Comparison of ENCODE assay signal across 21 cellular contexts in genomic region chr15:70374096-70374495, GRCh38.
"Had no signal": no experiment of that assay in that cellular context is flagged by ENCODE, and none has a peak within 500 bp of the region (broad histone marks: within the 10 kb centered on the region; RNA-seq: fewer than 3 reads in every experiment).

No MANE protein-coding gene starts in this region.

- H3K4me3 ChIP-seq: left lung, lung, psoas muscle, upper lobe of left lung had no signal

- H3K9me3 ChIP-seq: left lung, psoas muscle, upper lobe of left lung had no signal

- H3K27ac Mint-ChIP-seq: activated B cell treated with CpG ODN at 0.5 μM for 24 hours; activated CD4-positive, alpha-beta T cell treated with anti-CD3 and anti-CD28 coated beads for 36 hours; activated naive CD4-positive, alpha-beta T cell treated with anti-CD3 and anti-CD28 coated beads, Interleukin-2, amount 10 ng/mL, durations not matched to agents 7 days and 5 days; natural killer cell; T-helper 17 cell had no signal

- H3K36me3 ChIP-seq: left lung, upper lobe of left lung had no signal

- H3K4me3 Mint-ChIP-seq: activated B cell treated with CpG ODN at 0.5 μM for 24 hours; activated CD4-positive, alpha-beta T cell treated with anti-CD3 and anti-CD28 coated beads for 36 hours; activated naive CD4-positive, alpha-beta T cell treated with anti-CD3 and anti-CD28 coated beads, Interleukin-2, amount 10 ng/mL, durations not matched to agents 7 days and 5 days; natural killer cell; T-helper 17 cell had no signal

- H3K4me1 Mint-ChIP-seq: activated CD4-positive, alpha-beta T cell treated with anti-CD3 and anti-CD28 coated beads for 36 hours; activated naive CD4-positive, alpha-beta T cell treated with anti-CD3 and anti-CD28 coated beads, Interleukin-2, amount 10 ng/mL, durations not matched to agents 7 days and 5 days had no signal

- H3K9me3 Mint-ChIP-seq: activated B cell treated with CpG ODN at 0.5 μM for 24 hours; activated naive CD4-positive, alpha-beta T cell treated with anti-CD3 and anti-CD28 coated beads, Interleukin-2, amount 10 ng/mL, durations not matched to agents 7 days and 5 days; natural killer cell had no signal

- H3K36me3 Mint-ChIP-seq: activated naive CD4-positive, alpha-beta T cell treated with anti-CD3 and anti-CD28 coated beads, Interleukin-2, amount 10 ng/mL, durations not matched to agents 7 days and 5 days; natural killer cell had no signal

- ATAC-seq: activated CD4-positive, alpha-beta T cell treated with anti-CD3 and anti-CD28 coated beads for 36 hours; left lung; natural killer cell; psoas muscle; stimulated activated naive CD8-positive, alpha-beta T cell treated with anti-CD3 and anti-CD28 coated beads, Interleukin-15, Interleukin-2, amounts not matched to agents 100 U/mL and 50 U/mL, for 24 hours; T-helper 17 cell had no signal

- H3K27ac ChIP-seq: foreskin keratinocyte, left lung, psoas muscle, upper lobe of left lung had no signal

- H3K27me3 ChIP-seq: upper lobe of left lung had no signal

- DNase-seq: activated B cell treated with CpG ODN at 0.5 μM for 24 hours; activated CD4-positive, alpha-beta T cell treated with anti-CD3 and anti-CD28 coated beads for 36 hours; activated CD4-positive, alpha-beta T cell treated with anti-CD3 and anti-CD28 coated beads, Interleukin-2, amount 50 U/mL, for 4 hours; activated effector memory CD4-positive, alpha-beta T cell treated with anti-CD3 and anti-CD28 coated beads, Interleukin-2, amount 50 U/mL, for 16 hours; activated naive CD4-positive, alpha-beta T cell treated with anti-CD3 and anti-CD28 coated beads, Interleukin-2, amount 10 ng/mL, durations not matched to agents 7 days and 5 days; amygdala; effector CD8-positive, alpha-beta T cell; erythroblast; foreskin keratinocyte; midbrain; natural killer cell; psoas muscle; right cardiac atrium; stimulated activated CD4-positive, alpha-beta T cell treated with anti-CD3 and anti-CD28 coated beads, Interleukin-12 subunit alpha, Interleukin-12 subunit beta, amount 100 ng/mL, for 4 hours; stimulated activated CD4-positive, alpha-beta T cell treated with anti-CD3 and anti-CD28 coated beads, Interleukin-4, amount 100 ng/mL, for 4 hours; stimulated activated naive CD8-positive, alpha-beta T cell treated with anti-CD3 and anti-CD28 coated beads, Interleukin-15, Interleukin-2, amounts not matched to agents 100 U/mL and 50 U/mL, for 24 hours; SW 1271; T-helper 17 cell had no signal
